In the genomic region with DNA sequence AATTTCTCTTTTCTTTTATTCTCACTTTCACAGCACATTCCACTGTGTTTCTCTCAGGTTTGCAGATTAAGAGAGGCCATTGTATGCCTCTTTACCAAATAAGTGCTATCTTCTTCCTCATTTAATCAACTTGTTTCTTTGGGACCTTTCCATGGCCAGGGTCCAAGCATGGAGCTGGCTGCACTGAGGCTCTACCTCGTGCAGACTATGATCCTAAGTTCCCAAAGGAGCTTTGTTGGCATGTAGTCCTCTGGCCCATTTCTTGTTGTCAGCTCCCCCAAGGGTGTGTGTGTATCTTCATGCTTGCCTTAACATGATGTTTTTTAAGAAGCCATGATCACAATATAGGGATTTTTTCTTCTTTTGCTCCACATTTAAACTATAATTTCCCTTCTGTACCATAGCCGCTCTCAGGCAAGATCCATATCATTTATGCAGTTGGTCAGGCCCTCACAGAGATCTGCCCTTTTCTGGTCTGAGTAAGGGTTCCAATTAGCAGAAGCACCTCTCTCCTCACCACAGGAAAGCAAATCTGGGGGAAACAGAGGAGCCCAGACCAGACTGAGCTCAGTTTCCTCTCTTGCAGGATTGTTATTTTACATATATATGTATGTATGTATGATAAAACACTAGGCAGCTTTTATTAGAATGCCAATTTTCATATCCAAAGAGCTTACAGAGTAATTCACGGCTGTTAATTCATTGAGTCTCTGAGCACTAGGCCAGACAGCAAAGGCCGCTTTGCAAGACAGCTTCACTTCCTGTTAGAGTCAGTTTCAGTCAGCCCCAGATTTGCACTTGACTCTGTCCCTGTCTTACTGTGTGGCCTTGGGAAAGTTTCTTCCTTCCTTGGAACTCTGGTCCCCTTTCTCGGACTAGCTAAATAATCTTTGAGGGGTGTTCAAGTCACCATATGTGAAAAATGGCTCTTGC, we compare ENCODE assay signal across 10 cellular contexts. TPM values are rescaled to one million over a fixed set of nuclear protein-coding genes. Genes with fewer than 3 reads are reported as not detected.
DNase-seq lines count a peak whose midpoint lies in the region; ATAC-seq and TF ChIP-seq lines count a peak whose summit lies in the region.
"Had no signal": no experiment of that assay in that cellular context is flagged by ENCODE, and none has a peak within 500 bp of the region (broad histone marks: within the 10 kb centered on the region; RNA-seq: fewer than 3 reads in every experiment).

No MANE protein-coding gene starts in this region.

- CTCF ChIA-PET in activated naive CD4-positive, alpha-beta T cell treated with anti-CD3 and anti-CD28 coated beads for 36 hours (lab: Charles Lee), result no interaction called here

- H3K27ac Mint-ChIP-seq in glutamatergic neuron (ENCODE audit: unreplicated experiment), result no peak overlapping the region
- H3K27ac Mint-ChIP-seq in activated naive CD4-positive, alpha-beta T cell treated with anti-CD3 and anti-CD28 coated beads for 36 hours, result no peak overlapping the region

- WGBS in tibial nerve, 2 donors, result 77 to 80% methylated on average over 5 of the region's 5 CpGs

- TF ChIP-seq EP300 in tibial nerve (IDR thresholded peaks at IDR 0.05), result no peak

- DNase-seq in fibroblast of the aortic adventitia (ENCODE audit: low read depth), result peak; percentile 82
- DNase-seq in tibial nerve (ENCODE audit: low spot score in 2 of 2), result peak in 1 of 2 donors; percentile 50
- DNase-seq in glutamatergic neuron, result no peak
- no peak for DNase-seq in activated naive CD4-positive, alpha-beta T cell treated with anti-CD3 and anti-CD28 coated beads for 36 hours
- no peak for DNase-seq in kidney glomerular epithelial cell (lab: John Stamatoyannopoulos, UW)
- DNase-seq: GOT3, NCI-H2227 treated with DMSO at 0.1 percent for 48 hours had no signal

- peaks cover 0 to 85% (median 11%) of the 10 kb centered on the region in 3 donors for H3K36me3 ChIP-seq in tibial nerve

- no peaks in the 10 kb centered on the region for H3K9me3 Mint-ChIP-seq in glutamatergic neuron (ENCODE audit: unreplicated experiment)
- no peaks in the 10 kb centered on the region for H3K9me3 Mint-ChIP-seq in activated naive CD4-positive, alpha-beta T cell treated with anti-CD3 and anti-CD28 coated beads for 36 hours

- intact Hi-C loops in activated naive CD4-positive, alpha-beta T cell treated with anti-CD3 and anti-CD28 coated beads for 36 hours (cut with micrococcal nuclease), result no loop called here

- H3K4me3 ChIP-seq in fibroblast of the aortic adventitia (ENCODE audit: low read depth, low read length) (no peak overlapping the region), tibial nerve (no peak overlapping the region)
- H3K4me3 ChIP-seq: body of pancreas had no signal

- H3K9me3 ChIP-seq in tibial nerve, result no peaks in the 10 kb centered on the region
- H3K9me3 ChIP-seq: body of pancreas had no signal

- peak; percentile 78 for ATAC-seq in GM19455 (IDR thresholded peaks at IDR 0.05; ENCODE audit: unreplicated experiment)
- ATAC-seq in HG03066 (IDR thresholded peaks at IDR 0.05; ENCODE audit: low read depth, unreplicated experiment), result peak; percentile 61
- ATAC-seq: body of pancreas had no signal

- no peak overlapping the region for H3K4me3 Mint-ChIP-seq in glutamatergic neuron (ENCODE audit: unreplicated experiment)
- H3K4me3 Mint-ChIP-seq in activated naive CD4-positive, alpha-beta T cell treated with anti-CD3 and anti-CD28 coated beads for 36 hours, result no peak overlapping the region

- H3K27me3 ChIP-seq in tibial nerve, result no peaks in the 10 kb centered on the region
- H3K27me3 ChIP-seq: body of pancreas had no signal

- H3K27me3 Mint-ChIP-seq in glutamatergic neuron (ENCODE audit: unreplicated experiment), result peaks cover 1% of the 10 kb centered on the region
- H3K27me3 Mint-ChIP-seq in activated naive CD4-positive, alpha-beta T cell treated with anti-CD3 and anti-CD28 coated beads for 36 hours (ENCODE audit: low read depth), result no peaks in the 10 kb centered on the region

- no peak for TF ChIP-seq POLR2A in tibial nerve (IDR thresholded peaks at IDR 0.05)

- H3K4me1 ChIP-seq in tibial nerve, result peaks cover 0 to 8% (median 0%) of the 10 kb centered on the region in 4 donors
- H3K4me1 ChIP-seq: body of pancreas had no signal

- H3K27ac ChIP-seq in tibial nerve, result peak overlapping the region; percentile 0 to 72 (median 21)

- H3K36me3 Mint-ChIP-seq in glutamatergic neuron (ENCODE audit: unreplicated experiment), result no peaks in the 10 kb centered on the region
- H3K36me3 Mint-ChIP-seq in activated naive CD4-positive, alpha-beta T cell treated with anti-CD3 and anti-CD28 coated beads for 36 hours (ENCODE audit: low read depth), result peaks cover 25% of the 10 kb centered on the region

- no peaks in the 10 kb centered on the region for H3K4me1 Mint-ChIP-seq in glutamatergic neuron (ENCODE audit: low read depth, unreplicated experiment)
- no peaks in the 10 kb centered on the region for H3K4me1 Mint-ChIP-seq in activated naive CD4-positive, alpha-beta T cell treated with anti-CD3 and anti-CD28 coated beads for 36 hours (ENCODE audit: low read depth)

- TF ChIP-seq CTCF in fibroblast of the aortic adventitia (IDR thresholded peaks at IDR 0.05; ENCODE audit: insufficient read depth, low read length) (no peak), tibial nerve (IDR thresholded peaks at IDR 0.05) (no peak), glutamatergic neuron (IDR thresholded peaks at IDR 0.05; ENCODE audit: partially characterized antibody, unreplicated experiment) (no peak)

RNA-seq across cellular contexts. Expression of a gene that starts 34.3 kb away (rescaled TPM):
- total RNA-seq in fibroblast of the aortic adventitia (ENCODE audit: low replicate concordance) (5.4 and 11.2 TPM in 2 replicates), tibial nerve (100 to 1,000 TPM in 1 of 4 donors, 10 to 100 TPM in 3; 50.8 to 104 (median 58.2) TPM), glutamatergic neuron (ENCODE audit: unreplicated experiment) (2.6 TPM)
- total RNA-seq in activated naive CD4-positive, alpha-beta T cell treated with anti-CD3 and anti-CD28 coated beads for 36 hours, result 1 to 10 TPM; 5.5 to 8.2 TPM
